1 cellular context compared by ENCODE assay signal in genomic region chr20:431012-431904, GRCh38.
TF ChIP-seq lines count a peak whose summit lies in the region.

No MANE protein-coding gene starts in this region.

TF ChIP-seq in HepG2, 621 proteins besides CTCF, POLR2A, EP300 and RAD21 (continued from another document and continues in another):
- no peak for TF ChIP-seq ZNF432 (CRISPR knock-in tag; IDR thresholded peaks at IDR 0.05; ENCODE audit: borderline replicate concordance)
- no peak for TF ChIP-seq ZNF20 (CRISPR knock-in tag; IDR thresholded peaks at IDR 0.05)
- peak; percentile 94 for TF ChIP-seq ATF2 (CRISPR knock-in tag; IDR thresholded peaks at IDR 0.05)
- no peak for TF ChIP-seq ZNF549 (CRISPR knock-in tag; IDR thresholded peaks at IDR 0.05)
- no peak; the same call in none of the 2 replicates for TF ChIP-seq HOXA5 (CRISPR knock-in tag; IDR thresholded peaks at IDR 0.05)
- 0 out of 2 replicates have a peak, but pooled peaks have one; percentile 16 for TF ChIP-seq ZNF33B (CRISPR knock-in tag; IDR thresholded peaks at IDR 0.05)
- TF ChIP-seq THYN1 (CRISPR knock-in tag; IDR thresholded peaks at IDR 0.05; ENCODE audit: borderline replicate concordance, low read depth) = no peak
- TF ChIP-seq ZNF713 (CRISPR knock-in tag; IDR thresholded peaks at IDR 0.05) = no peak
- peak; percentile 41; the same call in 1 of the 2 replicates for TF ChIP-seq POGZ (CRISPR knock-in tag; IDR thresholded peaks at IDR 0.05)
- peak; percentile 84 for TF ChIP-seq ZBTB26 (CRISPR knock-in tag; IDR thresholded peaks at IDR 0.05; ENCODE audit: borderline replicate concordance)
- TF ChIP-seq ZFP41 (CRISPR knock-in tag; IDR thresholded peaks at IDR 0.05; ENCODE audit: borderline replicate concordance) = 0 out of 2 replicates have a peak, but pooled peaks have one; percentile 84
- no peak for TF ChIP-seq USF2 (IDR thresholded peaks at IDR 0.05; ENCODE audit: low read depth, low read length)
- no peak for TF ChIP-seq USF2 (CRISPR knock-in tag; IDR thresholded peaks at IDR 0.05; ENCODE audit: borderline replicate concordance)
- peak; percentile 72; the same call in 1 of the 2 replicates for TF ChIP-seq ZNF766 (CRISPR knock-in tag; IDR thresholded peaks at IDR 0.05; ENCODE audit: borderline replicate concordance)
- TF ChIP-seq MXD3 (CRISPR knock-in tag; IDR thresholded peaks at IDR 0.05) = 0 out of 2 replicates have a peak, but pooled peaks have one; percentile 30
- TF ChIP-seq, protein P1, sequence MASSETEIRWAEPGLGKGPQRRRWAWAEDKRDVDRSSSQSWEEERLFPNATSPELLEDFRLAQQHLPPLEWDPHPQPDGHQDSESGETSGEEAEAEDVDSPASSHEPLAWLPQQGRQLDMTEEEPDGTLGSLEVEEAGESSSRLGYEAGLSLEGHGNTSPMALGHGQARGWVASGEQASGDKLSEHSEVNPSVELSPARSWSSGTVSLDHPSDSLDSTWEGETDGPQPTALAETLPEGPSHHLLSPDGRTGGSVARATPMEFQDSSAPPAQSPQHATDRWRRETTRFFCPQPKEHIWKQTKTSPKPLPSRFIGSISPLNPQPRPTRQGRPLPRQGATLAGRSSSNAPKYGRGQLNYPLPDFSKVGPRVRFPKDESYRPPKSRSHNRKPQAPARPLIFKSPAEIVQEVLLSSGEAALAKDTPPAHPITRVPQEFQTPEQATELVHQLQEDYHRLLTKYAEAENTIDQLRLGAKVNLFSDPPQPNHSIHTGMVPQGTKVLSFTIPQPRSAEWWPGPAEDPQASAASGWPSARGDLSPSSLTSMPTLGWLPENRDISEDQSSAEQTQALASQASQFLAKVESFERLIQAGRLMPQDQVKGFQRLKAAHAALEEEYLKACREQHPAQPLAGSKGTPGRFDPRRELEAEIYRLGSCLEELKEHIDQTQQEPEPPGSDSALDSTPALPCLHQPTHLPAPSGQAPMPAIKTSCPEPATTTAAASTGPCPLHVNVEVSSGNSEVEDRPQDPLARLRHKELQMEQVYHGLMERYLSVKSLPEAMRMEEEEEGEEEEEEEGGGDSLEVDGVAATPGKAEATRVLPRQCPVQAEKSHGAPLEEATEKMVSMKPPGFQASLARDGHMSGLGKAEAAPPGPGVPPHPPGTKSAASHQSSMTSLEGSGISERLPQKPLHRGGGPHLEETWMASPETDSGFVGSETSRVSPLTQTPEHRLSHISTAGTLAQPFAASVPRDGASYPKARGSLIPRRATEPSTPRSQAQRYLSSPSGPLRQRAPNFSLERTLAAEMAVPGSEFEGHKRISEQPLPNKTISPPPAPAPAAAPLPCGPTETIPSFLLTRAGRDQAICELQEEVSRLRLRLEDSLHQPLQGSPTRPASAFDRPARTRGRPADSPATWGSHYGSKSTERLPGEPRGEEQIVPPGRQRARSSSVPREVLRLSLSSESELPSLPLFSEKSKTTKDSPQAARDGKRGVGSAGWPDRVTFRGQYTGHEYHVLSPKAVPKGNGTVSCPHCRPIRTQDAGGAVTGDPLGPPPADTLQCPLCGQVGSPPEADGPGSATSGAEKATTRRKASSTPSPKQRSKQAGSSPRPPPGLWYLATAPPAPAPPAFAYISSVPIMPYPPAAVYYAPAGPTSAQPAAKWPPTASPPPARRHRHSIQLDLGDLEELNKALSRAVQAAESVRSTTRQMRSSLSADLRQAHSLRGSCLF (CRISPR knock-in tag; IDR thresholded peaks at IDR 0.05; ENCODE audit: borderline replicate concordance) = no peak
- TF ChIP-seq ZMYM4 (CRISPR knock-in tag; IDR thresholded peaks at IDR 0.05) = peak; percentile 87
- peak; percentile 81 for TF ChIP-seq THAP11 (CRISPR knock-in tag; IDR thresholded peaks at IDR 0.05)
- TF ChIP-seq ZNF615 (CRISPR knock-in tag; IDR thresholded peaks at IDR 0.05; ENCODE audit: borderline replicate concordance) = no peak; the same call in 1 of the 2 replicates
- TF ChIP-seq ZNF850 (CRISPR knock-in tag; conservative IDR thresholded peaks at IDR 0.05) = no peak
- peak; percentile 75 for TF ChIP-seq HMG20B (CRISPR knock-in tag; conservative IDR thresholded peaks at IDR 0.05)
- no peak for TF ChIP-seq HDAC1 (CRISPR knock-in tag; IDR thresholded peaks at IDR 0.05)
- TF ChIP-seq ZNF598 (CRISPR knock-in tag; IDR thresholded peaks at IDR 0.05; ENCODE audit: borderline replicate concordance) = peak; percentile 81; the same call in 1 of the 2 replicates
- no peak for TF ChIP-seq ZNF343 (CRISPR knock-in tag; IDR thresholded peaks at IDR 0.05)
- peak; percentile 67; the same call in 1 of the 2 replicates for TF ChIP-seq FOXA3 (CRISPR knock-in tag; IDR thresholded peaks at IDR 0.05)
- TF ChIP-seq EZH2 (conservative IDR thresholded peaks at IDR 0.05; ENCODE audit: low read depth, low read length) = no peak
- no peak for TF ChIP-seq ZBTB42 (CRISPR knock-in tag; IDR thresholded peaks at IDR 0.05)
- TF ChIP-seq YEATS4 (CRISPR knock-in tag; IDR thresholded peaks at IDR 0.05; ENCODE audit: borderline replicate concordance) = no peak; the same call in 1 of the 2 replicates
- peak; percentile 92; the same call in 1 of the 2 replicates for TF ChIP-seq KLF11 (CRISPR knock-in tag; IDR thresholded peaks at IDR 0.05)
- no peak for TF ChIP-seq E2F2 (CRISPR knock-in tag; IDR thresholded peaks at IDR 0.05; ENCODE audit: borderline replicate concordance)
- TF ChIP-seq BCL6 (CRISPR knock-in tag; IDR thresholded peaks at IDR 0.05) = peak; percentile 57
- 0 out of 2 replicates have a peak, but pooled peaks have one; percentile 61 for TF ChIP-seq ZNF644 (CRISPR knock-in tag; IDR thresholded peaks at IDR 0.05; ENCODE audit: low read depth)
- TF ChIP-seq PCBP2 (optimal IDR thresholded peaks at IDR 0.05; ENCODE audit: low read depth, low read length, poor library complexity, severe bottlenecking) = no peak
- TF ChIP-seq HDAC2 (CRISPR knock-in tag; IDR thresholded peaks at IDR 0.05) = peak; percentile 90
- peak; percentile 57; the same call in 1 of the 3 replicates for TF ChIP-seq MXI1 (IDR thresholded peaks at IDR 0.05; ENCODE audit: borderline replicate concordance, low read depth, low read length)
- no peak for TF ChIP-seq ZNF747 (CRISPR knock-in tag; IDR thresholded peaks at IDR 0.05; ENCODE audit: borderline replicate concordance)
- TF ChIP-seq ZNF510 (CRISPR knock-in tag; IDR thresholded peaks at IDR 0.05; ENCODE audit: low read depth) = 0 out of 2 replicates have a peak, but pooled peaks have one; percentile 62
- TF ChIP-seq, protein P2, sequence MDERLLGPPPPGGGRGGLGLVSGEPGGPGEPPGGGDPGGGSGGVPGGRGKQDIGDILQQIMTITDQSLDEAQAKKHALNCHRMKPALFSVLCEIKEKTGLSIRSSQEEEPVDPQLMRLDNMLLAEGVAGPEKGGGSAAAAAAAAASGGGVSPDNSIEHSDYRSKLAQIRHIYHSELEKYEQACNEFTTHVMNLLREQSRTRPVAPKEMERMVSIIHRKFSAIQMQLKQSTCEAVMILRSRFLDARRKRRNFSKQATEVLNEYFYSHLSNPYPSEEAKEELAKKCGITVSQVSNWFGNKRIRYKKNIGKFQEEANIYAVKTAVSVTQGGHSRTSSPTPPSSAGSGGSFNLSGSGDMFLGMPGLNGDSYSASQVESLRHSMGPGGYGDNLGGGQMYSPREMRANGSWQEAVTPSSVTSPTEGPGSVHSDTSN (CRISPR knock-in tag; IDR thresholded peaks at IDR 0.05) = no peak
- TF ChIP-seq ZNF879 (CRISPR knock-in tag; IDR thresholded peaks at IDR 0.05) = no peak
- TF ChIP-seq EED (CRISPR knock-in tag; IDR thresholded peaks at IDR 0.05) = no peak
- TF ChIP-seq, protein P3, sequence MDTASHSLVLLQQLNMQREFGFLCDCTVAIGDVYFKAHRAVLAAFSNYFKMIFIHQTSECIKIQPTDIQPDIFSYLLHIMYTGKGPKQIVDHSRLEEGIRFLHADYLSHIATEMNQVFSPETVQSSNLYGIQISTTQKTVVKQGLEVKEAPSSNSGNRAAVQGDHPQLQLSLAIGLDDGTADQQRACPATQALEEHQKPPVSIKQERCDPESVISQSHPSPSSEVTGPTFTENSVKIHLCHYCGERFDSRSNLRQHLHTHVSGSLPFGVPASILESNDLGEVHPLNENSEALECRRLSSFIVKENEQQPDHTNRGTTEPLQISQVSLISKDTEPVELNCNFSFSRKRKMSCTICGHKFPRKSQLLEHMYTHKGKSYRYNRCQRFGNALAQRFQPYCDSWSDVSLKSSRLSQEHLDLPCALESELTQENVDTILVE (CRISPR knock-in tag; IDR thresholded peaks at IDR 0.05) = no peak
- 0 out of 2 replicates have a peak, but pooled peaks have one; percentile 17 for TF ChIP-seq RFXAP (CRISPR knock-in tag; IDR thresholded peaks at IDR 0.05; ENCODE audit: borderline replicate concordance)
- no peak for TF ChIP-seq ZNF512B (CRISPR knock-in tag; IDR thresholded peaks at IDR 0.05; ENCODE audit: borderline replicate concordance)
- TF ChIP-seq ZNF530 (CRISPR knock-in tag; IDR thresholded peaks at IDR 0.05; ENCODE audit: low read depth) = no peak
- peak; percentile 27; the same call in 1 of the 2 replicates for TF ChIP-seq ZNF232 (CRISPR knock-in tag; IDR thresholded peaks at IDR 0.05; ENCODE audit: borderline replicate concordance)
- TF ChIP-seq NCOR1 (IDR thresholded peaks at IDR 0.05; ENCODE audit: borderline replicate concordance, low read length) = no peak
- peak; percentile 82; the same call in 1 of the 2 replicates for TF ChIP-seq NRL (CRISPR knock-in tag; IDR thresholded peaks at IDR 0.05; ENCODE audit: borderline replicate concordance)
- no peak for TF ChIP-seq ONECUT2 (CRISPR knock-in tag; IDR thresholded peaks at IDR 0.05)
